Comparison of ENCODE assay signal across 11 cellular contexts in the genomic region with DNA sequence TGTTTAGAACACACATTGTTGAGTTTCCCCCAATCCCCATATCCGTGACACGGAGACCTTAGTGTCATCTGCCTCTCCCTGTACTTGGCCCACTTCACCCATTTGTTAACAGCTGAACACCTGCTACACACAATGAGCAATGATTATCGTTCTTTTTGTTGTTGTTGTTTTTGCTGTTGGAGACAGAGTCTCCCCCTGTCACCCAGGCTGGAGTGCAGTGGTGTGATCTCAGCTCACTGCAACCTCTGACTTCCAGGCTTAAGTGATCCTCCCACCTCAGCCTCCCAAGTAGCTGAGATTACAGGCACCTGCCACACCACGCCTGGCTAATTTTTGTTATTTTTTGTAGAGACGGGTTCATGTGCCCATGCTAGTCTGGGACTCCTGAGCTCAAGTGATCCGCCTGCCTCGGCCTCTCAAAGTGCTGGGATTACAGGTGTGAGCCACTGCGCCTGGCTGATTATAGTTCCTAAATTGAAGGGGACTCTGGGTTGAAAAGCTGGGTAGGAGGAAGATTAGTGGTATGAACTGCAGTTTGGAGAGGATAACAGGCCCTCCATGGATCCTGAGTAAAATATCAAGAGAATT. TPM values are rescaled to one million over a fixed set of nuclear protein-coding genes. Genes with fewer than 3 reads are reported as not detected.
A peak's percentile ranks its signal among the peaks of the same experiment; 100 is the strongest.
DNase-seq lines count a peak whose midpoint lies in the region; ATAC-seq and TF ChIP-seq lines count a peak whose summit lies in the region.
"Had no signal": no experiment of that assay in that cellular context is flagged by ENCODE, and none has a peak within 500 bp of the region (broad histone marks: within the 10 kb centered on the region; RNA-seq: fewer than 3 reads in every experiment).

No MANE protein-coding gene starts in this region.

- H3K27me3 Mint-ChIP-seq in T-helper 2 cell treated with Interferon-gamma antibody and Interleukin-4, amounts not matched to agents 5 μg/mL and 100 μg/mL, for 36 hours (ENCODE audit: low read depth) = no peaks in the 10 kb centered on the region
- H3K27me3 Mint-ChIP-seq in T-helper 17 cell = no peaks in the 10 kb centered on the region

- H3K4me1 ChIP-seq in esophagus squamous epithelium (peaks cover 19 to 55% (median 24%) of the 10 kb centered on the region in 3 donors), stomach (peaks cover 0 to 26% (median 10%) of the 10 kb centered on the region in 4 donors), hepatocyte (ENCODE audit: insufficient read depth) (peaks cover 3% of the 10 kb centered on the region)

- H4K20me1 ChIP-seq in hepatocyte (ENCODE audit: insufficient read depth, poor library complexity, severe bottlenecking) = no peaks in the 10 kb centered on the region

- peak overlapping the region; percentile 36 for H3K4me3 Mint-ChIP-seq in T-helper 2 cell treated with Interferon-gamma antibody and Interleukin-4, amounts not matched to agents 5 μg/mL and 100 μg/mL, for 36 hours
- H3K4me3 Mint-ChIP-seq in T-helper 17 cell = no peak overlapping the region

- TF ChIP-seq EP300 in stomach (IDR thresholded peaks at IDR 0.05) = no peak

- no peaks in the 10 kb centered on the region for H3K9me3 ChIP-seq in T-helper 17 cell (ENCODE audit: control insufficient read depth, low read length, poor library complexity, severe bottlenecking)
- no peaks in the 10 kb centered on the region for H3K9me3 ChIP-seq in esophagus squamous epithelium
- H3K9me3 ChIP-seq in stomach = no peaks in the 10 kb centered on the region
- H3K9me3 ChIP-seq in hepatocyte (ENCODE audit: low read depth) = no peaks in the 10 kb centered on the region

- no peak for DNase-seq in T-helper 2 cell treated with Interferon-gamma antibody and Interleukin-4, amounts not matched to agents 5 μg/mL and 100 μg/mL, for 36 hours (ENCODE audit: low spot score)
- DNase-seq in T-helper 2 cell (no peak), T-helper 17 cell (no peak), esophagus squamous epithelium (lab: John Stamatoyannopoulos, UW) (no peak), stomach (no peak), posterior vena cava (ENCODE audit: low spot score) (no peak), hepatocyte (ENCODE audit: low spot score) (no peak)
- DNase-seq: activated effector memory CD4-positive, alpha-beta T cell treated with Interleukin-2 at 50 U/mL for 16 hours; NCI-H2081 treated with DMSO at 0.1 percent for 48 hours had no signal

- H3K4me3 ChIP-seq in esophagus squamous epithelium = no peak overlapping the region
- H3K4me3 ChIP-seq in stomach = no peak overlapping the region
- no peak overlapping the region for H3K4me3 ChIP-seq in hepatocyte
- H3K4me3 ChIP-seq: GM12878 had no signal

- H3K79me2 ChIP-seq in hepatocyte = no peaks in the 10 kb centered on the region

- H3K27ac ChIP-seq in esophagus squamous epithelium (peak overlapping the region; percentile 86 to 96 (median 92)), stomach (peak overlapping the region in 4 of 5 donors; percentile 75 to 90 (median 82)), hepatocyte (no peak overlapping the region)

- TF ChIP-seq POLR2A in esophagus squamous epithelium (IDR thresholded peaks at IDR 0.05) = no peak
- no peak for TF ChIP-seq POLR2A in stomach (IDR thresholded peaks at IDR 0.05)

- H3K36me3 Mint-ChIP-seq in T-helper 2 cell treated with Interferon-gamma antibody and Interleukin-4, amounts not matched to agents 5 μg/mL and 100 μg/mL, for 36 hours (ENCODE audit: low read depth) = peaks cover 59% of the 10 kb centered on the region
- peaks cover 5% of the 10 kb centered on the region for H3K36me3 Mint-ChIP-seq in T-helper 17 cell (ENCODE audit: low read depth)

- WGBS in esophagus squamous epithelium, 2 donors = 87 to 92% methylated on average over 4 to 8 of the region's 8 CpGs
- WGBS in stomach, 5 donors = 91 to 96% (median 95%) methylated on average over 8 of the region's 8 CpGs
- 98% methylated on average over 8 of the region's 8 CpGs for WGBS in hepatocyte (ENCODE audit: low lambda C conversion rate, missing lambda C conversion rate)

- ATAC-seq in T-helper 17 cell (no peak), GM18502 (IDR thresholded peaks at IDR 0.05; ENCODE audit: poor library complexity, unreplicated experiment) (no peak)
- ATAC-seq: GM12878 had no signal

- H3K9me3 Mint-ChIP-seq in T-helper 2 cell treated with Interferon-gamma antibody and Interleukin-4, amounts not matched to agents 5 μg/mL and 100 μg/mL, for 36 hours = no peaks in the 10 kb centered on the region

- H3K36me3 ChIP-seq in esophagus squamous epithelium = peaks cover 7 to 57% (median 16%) of the 10 kb centered on the region in 3 donors
- H3K36me3 ChIP-seq in stomach = peaks cover 27 to 75% (median 62%) of the 10 kb centered on the region in 4 donors
- H3K36me3 ChIP-seq in hepatocyte (replicated peaks; ENCODE audit: insufficient read depth, low read depth) = no peaks in the 10 kb centered on the region

- peak overlapping the region; percentile 97 for H3K27ac Mint-ChIP-seq in T-helper 2 cell treated with Interferon-gamma antibody and Interleukin-4, amounts not matched to agents 5 μg/mL and 100 μg/mL, for 36 hours
- peak overlapping the region; percentile 98 for H3K27ac Mint-ChIP-seq in T-helper 17 cell

- intact Hi-C loops in esophagus squamous epithelium (cut with DNase I) (loop anchor here (10.0 kb wide), 1 partner anchor 57 kb away; no protein-coding TSS in a partner anchor), stomach (cut with DNase I; ENCODE audit: low total_unique reads) (no loop called here), posterior vena cava (cut with DNase I) (no loop called here)

- H3K9me2 ChIP-seq in hepatocyte (replicated peaks; ENCODE audit: insufficient read depth) = no peaks in the 10 kb centered on the region

- H3K4me1 Mint-ChIP-seq in T-helper 2 cell treated with Interferon-gamma antibody and Interleukin-4, amounts not matched to agents 5 μg/mL and 100 μg/mL, for 36 hours (ENCODE audit: low read depth) = peaks cover 36% of the 10 kb centered on the region
- peaks cover 37% of the 10 kb centered on the region for H3K4me1 Mint-ChIP-seq in T-helper 17 cell

- no peak overlapping the region for H3K4me2 ChIP-seq in hepatocyte

- no peaks in the 10 kb centered on the region for H3K27me3 ChIP-seq in esophagus squamous epithelium
- H3K27me3 ChIP-seq in stomach = no peaks in the 10 kb centered on the region
- no peaks in the 10 kb centered on the region for H3K27me3 ChIP-seq in hepatocyte

- H2AFZ ChIP-seq in hepatocyte = no peak overlapping the region

- TF ChIP-seq CTCF in esophagus squamous epithelium (IDR thresholded peaks at IDR 0.05) (no peak), stomach (IDR thresholded peaks at IDR 0.05) (no peak), hepatocyte (IDR thresholded peaks at IDR 0.05; ENCODE audit: poor library complexity) (no peak)

RNA-seq across cellular contexts. Expression of a gene that starts 21.6 kb away (rescaled TPM):
- total RNA-seq in T-helper 17 cell (100 to 1,000 TPM; 122 to 123 TPM), esophagus squamous epithelium (10 to 100 TPM; 22.4 to 40.6 (median 31.4) TPM), stomach (100 to 1,000 TPM in 1 of 5 donors, 10 to 100 TPM in 4; 26.2 to 286 (median 28.6) TPM), posterior vena cava (10 to 100 TPM; 32.3 to 38.1 TPM), hepatocyte (11.8 and 13.1 TPM in 2 replicates)
- polyA plus RNA-seq in stomach (10 to 100 TPM in 1 of 3 donors, 1 to 10 TPM in 2; 6.7 to 13.9 (median 8.1) TPM), hepatocyte (10.3 TPM in 2 replicates)

RNA-seq across cellular contexts. Expression of a gene that starts 28.7 kb away (rescaled TPM):
- total RNA-seq in T-helper 17 cell = 100 to 1,000 TPM; 159 to 164 TPM
- 10 to 100 TPM; 16.8 to 33.8 (median 19.2) TPM for total RNA-seq in esophagus squamous epithelium
- total RNA-seq in stomach = 10 to 100 TPM; 36.9 to 65.3 (median 57.1) TPM
- 10 to 100 TPM; 15.5 to 24.6 (median 16.1) TPM for polyA plus RNA-seq in stomach
- total RNA-seq in posterior vena cava = 10 to 100 TPM; 58.3 to 60.6 TPM
- total RNA-seq in hepatocyte = 12.0 and 15.5 TPM in 2 replicates
- polyA plus RNA-seq in hepatocyte = 7.0 and 8.8 TPM in 2 replicates
